ENCODE assay signal across 19 cellular contexts in genomic region chr14:58628381-58628780, GRCh38. TPM values are rescaled to one million over a fixed set of nuclear protein-coding genes. Genes with fewer than 3 reads are reported as not detected.
DNase-seq lines count a peak whose midpoint lies in the region; ATAC-seq and TF ChIP-seq lines count a peak whose summit lies in the region.
"Had no signal": no experiment of that assay in that cellular context is flagged by ENCODE, and none has a peak within 500 bp of the region (broad histone marks: within the 10 kb centered on the region; RNA-seq: fewer than 3 reads in every experiment).

No MANE protein-coding gene starts in this region.

- no peaks in the 10 kb centered on the region for H3K9me2 ChIP-seq in GM23338 (ENCODE audit: insufficient read depth)

- H3K27ac Mint-ChIP-seq in GM23338, result no peak overlapping the region; the same call in 1 of the 2 replicates
- no peak overlapping the region for H3K27ac Mint-ChIP-seq in natural killer cell

- H3K4me1 ChIP-seq in GM23338 (ENCODE audit: insufficient read depth) (peaks cover 80% of the 10 kb centered on the region), NT2/D1 (ENCODE audit: insufficient read depth, insufficient read length) (peaks cover 4% of the 10 kb centered on the region), iPS-20b (ENCODE audit: insufficient read depth, low read length) (peaks cover 37% of the 10 kb centered on the region), parathyroid adenoma (no peaks in the 10 kb centered on the region), A673 (ENCODE audit: insufficient read depth, low read length, poor library complexity, severe bottlenecking) (peaks cover 14% of the 10 kb centered on the region)

- no peak overlapping the region for H3K4me3 Mint-ChIP-seq in GM23338
- no peak overlapping the region for H3K4me3 Mint-ChIP-seq in natural killer cell

- no peaks in the 10 kb centered on the region for H3K36me3 Mint-ChIP-seq in GM23338 (ENCODE audit: low read depth)
- no peaks in the 10 kb centered on the region for H3K36me3 Mint-ChIP-seq in natural killer cell

- H4K20me1 ChIP-seq in GM23338 (replicated peaks; ENCODE audit: insufficient read depth), result no peaks in the 10 kb centered on the region

- intact Hi-C loops in A673 (cut with micrococcal nuclease; ENCODE audit: unreplicated experiment) (no loop called here), natural killer cell (cut with micrococcal nuclease) (no loop called here)

- TF ChIP-seq CTCF in GM23338 (conservative IDR thresholded peaks at IDR 0.05; ENCODE audit: low read depth in 2 of 2), result no peak
- no peak for TF ChIP-seq CTCF in parathyroid adenoma (IDR thresholded peaks at IDR 0.05)
- TF ChIP-seq CTCF in A673 (conservative IDR thresholded peaks at IDR 0.05; ENCODE audit: low read depth, low read length), result no peak
- no peak for TF ChIP-seq CTCF in natural killer cell (IDR thresholded peaks at IDR 0.05)

- peak overlapping the region; percentile 58 for H3K4me2 ChIP-seq in GM23338
- no peak overlapping the region for H3K4me2 ChIP-seq in parathyroid adenoma (ENCODE audit: low read length)
- H3K4me2 ChIP-seq: KMS-11, PC-9 had no signal

- peaks cover 3% of the 10 kb centered on the region; the same call in 1 of the 2 replicates for H3F3A ChIP-seq in GM23338 (replicated peaks; ENCODE audit: low read depth)

- H3K9me3 ChIP-seq in NT2/D1 (ENCODE audit: insufficient read depth, low read length) (no peaks in the 10 kb centered on the region), iPS-20b (ENCODE audit: insufficient read depth, low read depth, low read length) (no peaks in the 10 kb centered on the region), parathyroid adenoma (ENCODE audit: control insufficient read depth, low read length) (no peaks in the 10 kb centered on the region), A673 (ENCODE audit: low read depth, low read length, poor library complexity, severe bottlenecking) (no peaks in the 10 kb centered on the region)

- no peaks in the 10 kb centered on the region for H3K79me2 ChIP-seq in GM23338 (replicated peaks; ENCODE audit: insufficient read depth)
- H3K79me2 ChIP-seq in parathyroid adenoma, result no peaks in the 10 kb centered on the region

- no peak overlapping the region for H3K27ac ChIP-seq in GM23338 (ENCODE audit: low read depth)
- H3K27ac ChIP-seq in iPS-20b (ENCODE audit: low read length), result no peak overlapping the region
- no peak overlapping the region for H3K27ac ChIP-seq in parathyroid adenoma
- no peak overlapping the region for H3K27ac ChIP-seq in A673 (ENCODE audit: low read depth, low read length, poor library complexity, severe bottlenecking)
- H3K27ac ChIP-seq: C4-2B, KMS-11, PC-9, RWPE1 had no signal

- H3K4me1 Mint-ChIP-seq in GM23338 (peaks cover 65% of the 10 kb centered on the region), natural killer cell (no peaks in the 10 kb centered on the region)

- POLR2A ChIA-PET in A673 (lab: Charles Lee; ENCODE audit: low non-redundant PET), result no interaction called here

- H3K9ac ChIP-seq in NT2/D1 (ENCODE audit: insufficient read length, low read depth) (peak overlapping the region; percentile 17), iPS-20b (ENCODE audit: low read depth, low read length) (0 out of 2 replicates have a peak overlapping the region, but pooled peaks have one; percentile 33), parathyroid adenoma (no peak overlapping the region)
- H3K9ac ChIP-seq: KMS-11 had no signal

- DNase-seq in GM23338 (ENCODE audit: low spot score) (peak; percentile 71), NT2/D1 (ENCODE audit: low read depth, low spot score) (no peak), A673 (ENCODE audit: low spot score) (no peak), natural killer cell (no peak)
- DNase-seq: DMS79, HCEC 1CT, NCI-H1417, NCI-H187, NCI-H2107, NCI-H510A treated with DMSO at 0.1 percent for 48 hours, PC-9, SIG-M5 had no signal

- no peaks in the 10 kb centered on the region for H3K36me3 ChIP-seq in GM23338 (ENCODE audit: insufficient read depth)
- no peaks in the 10 kb centered on the region for H3K36me3 ChIP-seq in NT2/D1 (ENCODE audit: insufficient read depth, insufficient read length, low read length)
- H3K36me3 ChIP-seq in iPS-20b (ENCODE audit: insufficient read depth, low read depth, low read length), result no peaks in the 10 kb centered on the region
- H3K36me3 ChIP-seq in parathyroid adenoma (ENCODE audit: control insufficient read depth, insufficient read depth, low read length), result no peaks in the 10 kb centered on the region
- H3K36me3 ChIP-seq in A673 (ENCODE audit: insufficient read depth, low read length, poor library complexity, severe bottlenecking), result no peaks in the 10 kb centered on the region

- H3K9me3 Mint-ChIP-seq in GM23338 (no peaks in the 10 kb centered on the region), natural killer cell (no peaks in the 10 kb centered on the region)

- ATAC-seq in GM23338 (peak; percentile 63), natural killer cell (no peak), GM18858 (IDR thresholded peaks at IDR 0.05; ENCODE audit: unreplicated experiment) (no peak)
- ATAC-seq: SK-N-SH treated with all-trans-retinoic acid at 6 μM for 48 hours had no signal

- H2AFZ ChIP-seq in GM23338, result no peak overlapping the region
- H2AFZ ChIP-seq in parathyroid adenoma, result peak overlapping the region; percentile 19
- H2AFZ ChIP-seq: PC-9 had no signal

- H3K4me3 ChIP-seq in GM23338 (peak overlapping the region; percentile 24; the same call in 1 of the 2 replicates), NT2/D1 (ENCODE audit: insufficient read length, low read depth) (no peak overlapping the region), iPS-20b (ENCODE audit: low read length) (0 out of 2 replicates have a peak overlapping the region, but pooled peaks have one; percentile 2), parathyroid adenoma (ENCODE audit: low read depth, low read length) (no peak overlapping the region), A673 (ENCODE audit: low read depth, low read length, poor library complexity, severe bottlenecking) (no peak overlapping the region)
- H3K4me3 ChIP-seq: PC-9 had no signal

- H3K27me3 ChIP-seq in GM23338 (ENCODE audit: insufficient read depth), result peaks cover 19% of the 10 kb centered on the region
- H3K27me3 ChIP-seq in NT2/D1 (ENCODE audit: insufficient read depth, insufficient read length), result peaks cover 5% of the 10 kb centered on the region
- peaks cover 33% of the 10 kb centered on the region for H3K27me3 ChIP-seq in iPS-20b (ENCODE audit: insufficient read depth, low read length)
- no peaks in the 10 kb centered on the region for H3K27me3 ChIP-seq in parathyroid adenoma (ENCODE audit: control insufficient read depth, insufficient read depth, low read length)
- peaks cover 18% of the 10 kb centered on the region for H3K27me3 ChIP-seq in A673 (replicated peaks; ENCODE audit: insufficient read depth, low read depth, low read length, poor library complexity)

- BruUV-seq in A673 (replicated peaks; lab: Mats Ljungman, UMichigan), result no TSS peak

- H3K27me3 Mint-ChIP-seq in GM23338 (ENCODE audit: insufficient read depth, low read depth, poor library complexity) (peaks cover 22% of the 10 kb centered on the region), natural killer cell (ENCODE audit: low read depth in 2 of 2) (no peaks in the 10 kb centered on the region)

- CTCF ChIA-PET in A673 (lab: Charles Lee), result interaction anchor here (0.6 kb wide), 1 partner anchor 879 kb away, joined by 4 read pairs; no protein-coding TSS in a partner anchor

TF ChIP-seq in GM23338, 12 proteins besides CTCF, POLR2A, EP300 and RAD21 (continues in another document):
- TF ChIP-seq POLR2AphosphoS5 (IDR thresholded peaks at IDR 0.05; ENCODE audit: low read depth) (no peak), EZH2phosphoT487 (IDR thresholded peaks at IDR 0.05; ENCODE audit: unreplicated experiment) (no peak), NANOG (IDR thresholded peaks at IDR 0.05; ENCODE audit: borderline replicate concordance) (peak; percentile 58; the same call in 1 of the 2 replicates), STAT1 (IDR thresholded peaks at IDR 0.05; ENCODE audit: unreplicated experiment) (no peak), ZNF114 (CRISPR knock-in tag; IDR thresholded peaks at IDR 0.05) (no peak)

RNA-seq across cellular contexts. Expression of gene DACT1, which starts 9.4 kb away (rescaled TPM):
- total RNA-seq in GM23338 (2014; rRNA removed; shearing (Covaris generic)), result 23.6 and 26.6 TPM in 2 replicates
- 5.1 and 5.7 TPM in 2 replicates for polyA plus RNA-seq in GM23338 (2016; fragmentation: Nextera tagmentation; extraction: Ambion mirVana)
- total RNA-seq in A673 (2021), result 4.7 and 5.1 TPM in 2 replicates
- total RNA-seq in natural killer cell, result under 1 TPM; 0.20 to 0.45 (median 0.33) TPM
- total RNA-seq: PC-9 had no signal

Comparison
In these comparisons a context has a peak if more than half of its experiments do, and no peak if none do; other contexts are left out.
1. H3K4me3 ChIP-seq: peak in GM23338 (single experiment) and iPS-20b (single experiment); none in NT2/D1 (single experiment), parathyroid adenoma (single experiment) and A673 (single experiment).